17 cellular contexts compared by ENCODE assay signal in the genomic region with DNA sequence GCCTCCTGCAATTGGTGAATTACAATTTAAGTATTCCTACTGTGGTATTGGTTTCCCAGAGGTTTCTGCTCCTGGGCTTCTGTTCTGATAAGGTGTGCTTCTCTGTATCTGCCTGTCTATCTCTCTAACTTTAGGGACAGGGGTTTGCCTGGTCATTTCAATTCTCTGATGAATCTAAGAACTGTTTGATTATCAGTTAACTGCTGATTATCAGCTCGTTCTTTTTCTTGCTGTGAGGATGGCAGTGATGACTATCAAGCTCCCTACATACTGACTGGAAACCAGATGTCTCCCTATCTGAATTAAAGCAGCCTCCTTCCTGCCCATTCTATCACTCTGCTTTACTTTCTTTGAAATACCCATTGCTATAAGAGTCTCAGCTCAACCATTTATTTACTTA.
DNase-seq lines count a peak whose midpoint lies in the region; ATAC-seq and TF ChIP-seq lines count a peak whose summit lies in the region.
"Had no signal": no experiment of that assay in that cellular context is flagged by ENCODE, and none has a peak within 500 bp of the region (broad histone marks: within the 10 kb centered on the region; RNA-seq: fewer than 3 reads in every experiment).

No MANE protein-coding gene starts in this region.

- H3K27me3 ChIP-seq in breast epithelium, result no peaks in the 10 kb centered on the region
- H3K27me3 ChIP-seq: BE2C had no signal

- H3K36me3 Mint-ChIP-seq in activated CD4-positive, alpha-beta T cell treated with anti-CD3 and anti-CD28 coated beads, Interleukin-2, amount 10 ng/mL, durations not matched to agents 24 days and 14 days (ENCODE audit: low read depth), result peaks cover 50% of the 10 kb centered on the region
- peaks cover 11% of the 10 kb centered on the region for H3K36me3 Mint-ChIP-seq in MCF 10A (ENCODE audit: insufficient read depth, unreplicated experiment)
- peaks cover 45% of the 10 kb centered on the region for H3K36me3 Mint-ChIP-seq in activated naive CD8-positive, alpha-beta T cell treated with anti-CD3 and anti-CD28 coated beads for 36 hours
- peaks cover 23 to 48% of the 10 kb centered on the region in 2 donors for H3K36me3 Mint-ChIP-seq in stimulated activated naive B cell treated with anti-CD40 and anti-IgM and Interleukin-4, amounts not matched to agents 10 μg/mL and 1 μg/mL and 100 μg/mL, for 72 hours

- peak overlapping the region; percentile 79 for H3K4me3 Mint-ChIP-seq in activated CD4-positive, alpha-beta T cell treated with anti-CD3 and anti-CD28 coated beads, Interleukin-2, amount 10 ng/mL, durations not matched to agents 24 days and 14 days
- no peak overlapping the region for H3K4me3 Mint-ChIP-seq in MCF 10A (ENCODE audit: unreplicated experiment)
- H3K4me3 Mint-ChIP-seq in activated naive CD8-positive, alpha-beta T cell treated with anti-CD3 and anti-CD28 coated beads for 36 hours, result peak overlapping the region; percentile 24
- H3K4me3 Mint-ChIP-seq in stimulated activated naive B cell treated with anti-CD40 and anti-IgM and Interleukin-4, amounts not matched to agents 10 μg/mL and 1 μg/mL and 100 μg/mL, for 72 hours, result peak overlapping the region; percentile 20 to 71
- H3K4me3 Mint-ChIP-seq: CD4-positive, alpha-beta T cell; H9 had no signal

- peak overlapping the region; percentile 91 for H3K27ac Mint-ChIP-seq in activated CD4-positive, alpha-beta T cell treated with anti-CD3 and anti-CD28 coated beads, Interleukin-2, amount 10 ng/mL, durations not matched to agents 24 days and 14 days
- H3K27ac Mint-ChIP-seq in MCF 10A (ENCODE audit: low read depth, unreplicated experiment), result peak overlapping the region; percentile 86
- peak overlapping the region; percentile 82 for H3K27ac Mint-ChIP-seq in activated naive CD8-positive, alpha-beta T cell treated with anti-CD3 and anti-CD28 coated beads for 36 hours
- H3K27ac Mint-ChIP-seq in stimulated activated naive B cell treated with anti-CD40 and anti-IgM and Interleukin-4, amounts not matched to agents 10 μg/mL and 1 μg/mL and 100 μg/mL, for 72 hours, result peak overlapping the region; percentile 90
- H3K27ac Mint-ChIP-seq: CD4-positive, alpha-beta T cell had no signal

- BruUV-seq in MCF 10A (replicated peaks; lab: Mats Ljungman, UMichigan), result no TSS peak

- no peak overlapping the region for H3K4me3 ChIP-seq in breast epithelium

- TF ChIP-seq CTCF in MCF 10A (IDR thresholded peaks at IDR 0.05; ENCODE audit: unreplicated experiment) (no peak), breast epithelium (IDR thresholded peaks at IDR 0.05) (no peak)

- no peaks in the 10 kb centered on the region for H3K4me1 ChIP-seq in breast epithelium

- H3K27me3 Mint-ChIP-seq in activated CD4-positive, alpha-beta T cell treated with anti-CD3 and anti-CD28 coated beads, Interleukin-2, amount 10 ng/mL, durations not matched to agents 24 days and 14 days, result no peaks in the 10 kb centered on the region
- no peaks in the 10 kb centered on the region for H3K27me3 Mint-ChIP-seq in MCF 10A (ENCODE audit: insufficient read depth, unreplicated experiment)
- no peaks in the 10 kb centered on the region for H3K27me3 Mint-ChIP-seq in activated naive CD8-positive, alpha-beta T cell treated with anti-CD3 and anti-CD28 coated beads for 36 hours
- no peaks in the 10 kb centered on the region for H3K27me3 Mint-ChIP-seq in stimulated activated naive B cell treated with anti-CD40 and anti-IgM and Interleukin-4, amounts not matched to agents 10 μg/mL and 1 μg/mL and 100 μg/mL, for 72 hours
- H3K27me3 Mint-ChIP-seq: CD4-positive, alpha-beta T cell had no signal

- no peaks in the 10 kb centered on the region for H3K36me3 ChIP-seq in breast epithelium
- H3K36me3 ChIP-seq: BE2C had no signal

- CTCF ChIA-PET in MCF 10A (lab: Yijun Ruan, JAX), result interaction anchor here (0.6 to 1.1 kb wide), 3 partner anchors 10 to 541 kb away, joined by 3 read pairs; no protein-coding TSS in a partner anchor

- POLR2A ChIA-PET in MCF 10A (lab: Yijun Ruan, JAX), result interaction anchor here (0.5 to 1.1 kb wide), 6 partner anchors 9 to 471 kb away, joined by 3 read pairs; a partner anchor contains a TSS

- DNase-seq in activated CD4-positive, alpha-beta T cell treated with anti-CD3 and anti-CD28 coated beads, Interleukin-2, amount 10 ng/mL, durations not matched to agents 24 days and 14 days, result no peak
- DNase-seq in activated CD4-positive, alpha-beta T cell treated with anti-CD3 and anti-CD28 coated beads, Interleukin-2, amount 50 U/mL, for 4 hours, result no peak
- DNase-seq in MCF 10A (ENCODE audit: unreplicated experiment) (no peak), breast epithelium (ENCODE audit: low spot score in 2 of 2) (no peak), EL (no peak)
- no peak for DNase-seq in activated naive CD8-positive, alpha-beta T cell treated with anti-CD3 and anti-CD28 coated beads for 36 hours
- DNase-seq in stimulated activated naive B cell treated with anti-CD40 and anti-IgM and Interleukin-4, amounts not matched to agents 10 μg/mL and 1 μg/mL and 100 μg/mL, for 72 hours, result no peak
- DNase-seq: 8988T; BE2C; CD4-positive, alpha-beta T cell; H9; KG1; NCI-H1436; NCI-H2029; NCI-H446 treated with DMSO at 0.1 percent for 48 hours; NCI-H748 treated with DMSO at 0.1 percent for 48 hours had no signal

- ATAC-seq in stimulated activated naive B cell treated with anti-CD40 and anti-IgM and Interleukin-4, amounts not matched to agents 10 μg/mL and 1 μg/mL and 100 μg/mL, for 72 hours (replicated peaks), result no peak
- no peak for ATAC-seq in HG03521 (IDR thresholded peaks at IDR 0.05; ENCODE audit: unreplicated experiment)

- intact Hi-C loops in activated CD4-positive, alpha-beta T cell treated with anti-CD3 and anti-CD28 coated beads, Interleukin-2, amount 10 ng/mL, durations not matched to agents 24 days and 14 days (cut with micrococcal nuclease), result loop anchor here (1.0 to 2.0 kb wide), 2 partner anchors 9 to 62 kb away; no protein-coding TSS in a partner anchor
- intact Hi-C loops in MCF 10A (cut with micrococcal nuclease), result loop anchor here (5.0 kb wide), 1 partner anchor 59 kb away; no protein-coding TSS in a partner anchor
- intact Hi-C loops in breast epithelium (cut with DNase I; ENCODE audit: low total_unique reads), result no loop called here

- H3K9me3 ChIP-seq in breast epithelium, result no peaks in the 10 kb centered on the region
- H3K9me3 ChIP-seq: BE2C had no signal

- peaks cover 53% of the 10 kb centered on the region for H3K4me1 Mint-ChIP-seq in activated CD4-positive, alpha-beta T cell treated with anti-CD3 and anti-CD28 coated beads, Interleukin-2, amount 10 ng/mL, durations not matched to agents 24 days and 14 days
- peaks cover 22% of the 10 kb centered on the region for H3K4me1 Mint-ChIP-seq in MCF 10A (ENCODE audit: insufficient read depth, unreplicated experiment)
- H3K4me1 Mint-ChIP-seq in activated naive CD8-positive, alpha-beta T cell treated with anti-CD3 and anti-CD28 coated beads for 36 hours, result peaks cover 44% of the 10 kb centered on the region
- H3K4me1 Mint-ChIP-seq in stimulated activated naive B cell treated with anti-CD40 and anti-IgM and Interleukin-4, amounts not matched to agents 10 μg/mL and 1 μg/mL and 100 μg/mL, for 72 hours, result peaks cover 29 to 42% of the 10 kb centered on the region in 2 donors

- TF ChIP-seq POLR2A in breast epithelium (IDR thresholded peaks at IDR 0.05), result no peak

- no peak overlapping the region for H3K27ac ChIP-seq in breast epithelium

- peaks cover 19% of the 10 kb centered on the region for H3K9me3 Mint-ChIP-seq in activated CD4-positive, alpha-beta T cell treated with anti-CD3 and anti-CD28 coated beads, Interleukin-2, amount 10 ng/mL, durations not matched to agents 24 days and 14 days
- no peaks in the 10 kb centered on the region for H3K9me3 Mint-ChIP-seq in MCF 10A (ENCODE audit: unreplicated experiment)
- no peaks in the 10 kb centered on the region for H3K9me3 Mint-ChIP-seq in activated naive CD8-positive, alpha-beta T cell treated with anti-CD3 and anti-CD28 coated beads for 36 hours
- peaks cover 0 to 4% of the 10 kb centered on the region in 2 donors for H3K9me3 Mint-ChIP-seq in stimulated activated naive B cell treated with anti-CD40 and anti-IgM and Interleukin-4, amounts not matched to agents 10 μg/mL and 1 μg/mL and 100 μg/mL, for 72 hours
- H3K9me3 Mint-ChIP-seq: CD4-positive, alpha-beta T cell; H9 had no signal
